15 cellular contexts compared by ENCODE assay signal in the genomic region with DNA sequence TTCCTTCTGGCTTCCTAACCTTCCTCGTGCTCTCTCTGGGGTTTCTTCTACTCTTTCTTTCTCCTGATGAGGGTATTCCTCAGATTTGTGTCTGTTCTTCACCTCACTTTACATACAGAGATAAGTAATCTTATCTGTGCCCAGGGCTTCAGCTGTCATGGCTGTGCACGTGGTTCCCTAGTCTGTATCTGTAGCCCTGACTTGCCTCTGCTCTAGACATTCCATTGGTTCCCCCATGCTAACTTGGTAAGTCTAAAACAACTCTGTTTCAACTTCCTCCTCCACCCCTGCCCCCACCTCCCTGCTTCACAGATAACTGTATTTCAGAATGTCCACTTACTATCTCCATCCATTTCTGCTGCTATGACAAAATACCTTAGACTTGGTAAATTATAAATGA. TPM values are rescaled to one million over a fixed set of nuclear protein-coding genes. Genes with fewer than 3 reads are reported as not detected.
A peak's percentile ranks its signal among the peaks of the same experiment; 100 is the strongest.
DNase-seq lines count a peak whose midpoint lies in the region; ATAC-seq and TF ChIP-seq lines count a peak whose summit lies in the region.
"Had no signal": no experiment of that assay in that cellular context is flagged by ENCODE, and none has a peak within 500 bp of the region (broad histone marks: within the 10 kb centered on the region; RNA-seq: fewer than 3 reads in every experiment).

No MANE protein-coding gene starts in this region.

- CTCF ChIA-PET in PC-9 (lab: Charles Lee) = no interaction called here

- no peak overlapping the region for H2AFZ ChIP-seq in PC-9
- H2AFZ ChIP-seq: GM23248 had no signal

- peak overlapping the region; percentile 24 to 29 for H3K4me3 Mint-ChIP-seq in activated T-cell treated with anti-CD3 and anti-CD28 coated beads, Interleukin-2, amount 50 U/mL, for 72 hours
- H3K4me3 Mint-ChIP-seq in activated T-cell treated with anti-CD3 and anti-CD28 coated beads, Interleukin-2, amount 50 U/mL, for 4 hours = no peak overlapping the region
- peak overlapping the region; percentile 73 for H3K4me3 Mint-ChIP-seq in activated naive CD8-positive, alpha-beta T cell treated with anti-CD3 and anti-CD28 coated beads, Interleukin-2, amount 10 ng/mL, durations not matched to agents 7 days and 5 days

- H3K36me3 ChIP-seq in neutrophil (no peaks in the 10 kb centered on the region), PC-9 (ENCODE audit: low read depth) (no peaks in the 10 kb centered on the region)
- H3K36me3 ChIP-seq: gastroesophageal sphincter had no signal

- H3K9me2 ChIP-seq in PC-9 (ENCODE audit: insufficient read depth) = no peaks in the 10 kb centered on the region

- no peak overlapping the region for H3K4me2 ChIP-seq in PC-9

- H3K9me3 ChIP-seq in neutrophil = no peaks in the 10 kb centered on the region
- no peaks in the 10 kb centered on the region for H3K9me3 ChIP-seq in PC-9 (ENCODE audit: insufficient read depth, low read depth)
- H3K9me3 ChIP-seq: gastroesophageal sphincter had no signal

- H3K27me3 ChIP-seq in neutrophil (no peaks in the 10 kb centered on the region), PC-9 (ENCODE audit: insufficient read depth, low read depth) (no peaks in the 10 kb centered on the region)
- H3K27me3 ChIP-seq: gastroesophageal sphincter had no signal

- POLR2A ChIA-PET in activated naive CD8-positive, alpha-beta T cell treated with anti-CD3 and anti-CD28 coated beads, Interleukin-2, amount 10 ng/mL, durations not matched to agents 7 days and 5 days (lab: Charles Lee) = interaction anchor here (0.7 to 2.3 kb wide), 2 partner anchors 10 to 17 kb away, joined by 3 to 15 read pairs; a partner anchor contains a TSS
- POLR2A ChIA-PET in PC-9 (lab: Charles Lee; ENCODE audit: unreplicated experiment) = no interaction called here

- DNase-seq in activated T-cell treated with anti-CD3 and anti-CD28 coated beads, Interleukin-2, amount 50 U/mL, for 72 hours = no peak
- no peak for DNase-seq in activated T-cell treated with anti-CD3 and anti-CD28 coated beads, Interleukin-2, amount 50 U/mL, for 4 hours
- DNase-seq in NOMO-1 treated with DMSO at 0.1 percent for 48 hours (lab: John Stamatoyannopoulos, UW; ENCODE audit: unreplicated experiment) (peak; percentile 17), KG1 (lab: John Stamatoyannopoulos, UW) (no peak), PC-9 (no peak)
- DNase-seq in activated naive CD8-positive, alpha-beta T cell treated with anti-CD3 and anti-CD28 coated beads, Interleukin-2, amount 10 ng/mL, durations not matched to agents 7 days and 5 days = no peak
- DNase-seq: activated CD8-positive, alpha-beta memory T cell treated with anti-CD3 and anti-CD28 coated beads, Interleukin-2, amount 50 U/mL, for 4 hours; DND-41; GM23248; retina; stimulated activated CD4-positive, alpha-beta T cell treated with anti-CD3 and anti-CD28 coated beads, Interleukin-4, amount 100 ng/mL, for 1 hour; stimulated activated naive CD4-positive, alpha-beta T cell treated with Interleukin-2 at 50 U/mL for 16 hours had no signal

- intact Hi-C loops in PC-9 (cut with micrococcal nuclease; ENCODE audit: unreplicated experiment) = no loop called here

- peaks cover 0 to 2% of the 10 kb centered on the region in 2 donors for H3K9me3 Mint-ChIP-seq in activated T-cell treated with anti-CD3 and anti-CD28 coated beads, Interleukin-2, amount 50 U/mL, for 72 hours
- no peaks in the 10 kb centered on the region for H3K9me3 Mint-ChIP-seq in activated T-cell treated with anti-CD3 and anti-CD28 coated beads, Interleukin-2, amount 50 U/mL, for 4 hours
- no peaks in the 10 kb centered on the region for H3K9me3 Mint-ChIP-seq in activated naive CD8-positive, alpha-beta T cell treated with anti-CD3 and anti-CD28 coated beads, Interleukin-2, amount 10 ng/mL, durations not matched to agents 7 days and 5 days

- TF ChIP-seq CTCF in neutrophil (IDR thresholded peaks at IDR 0.05) = no peak
- TF ChIP-seq CTCF in PC-9 (conservative IDR thresholded peaks at IDR 0.05) = no peak

- H3K27ac ChIP-seq in neutrophil = peak overlapping the region; percentile 95
- H3K27ac ChIP-seq in PC-9 = no peak overlapping the region
- H3K27ac ChIP-seq: gastroesophageal sphincter, GM23248 had no signal

- H4K20me1 ChIP-seq in PC-9 (ENCODE audit: insufficient read depth) = no peaks in the 10 kb centered on the region

- H3K27ac Mint-ChIP-seq in activated T-cell treated with anti-CD3 and anti-CD28 coated beads, Interleukin-2, amount 50 U/mL, for 72 hours = peak overlapping the region; percentile 71
- peak overlapping the region; percentile 78 for H3K27ac Mint-ChIP-seq in activated naive CD8-positive, alpha-beta T cell treated with anti-CD3 and anti-CD28 coated beads, Interleukin-2, amount 10 ng/mL, durations not matched to agents 7 days and 5 days

- no peak for ATAC-seq in activated T-cell treated with anti-CD3 and anti-CD28 coated beads, Interleukin-2, amount 50 U/mL, for 72 hours (replicated peaks in 1 of 2)
- ATAC-seq in activated T-cell treated with anti-CD3 and anti-CD28 coated beads, Interleukin-2, amount 50 U/mL, for 4 hours = no peak
- no peak for ATAC-seq in activated naive CD8-positive, alpha-beta T cell treated with anti-CD3 and anti-CD28 coated beads, Interleukin-2, amount 10 ng/mL, durations not matched to agents 7 days and 5 days (ENCODE audit: low read depth)
- ATAC-seq in GM18502 (IDR thresholded peaks at IDR 0.05; ENCODE audit: poor library complexity, unreplicated experiment) = no peak
- ATAC-seq: gastroesophageal sphincter had no signal

- H3K79me2 ChIP-seq in PC-9 (ENCODE audit: low read depth) = peaks cover 99% of the 10 kb centered on the region

- H3K27me3 Mint-ChIP-seq in activated T-cell treated with anti-CD3 and anti-CD28 coated beads, Interleukin-2, amount 50 U/mL, for 72 hours (ENCODE audit: low read depth) = no peaks in the 10 kb centered on the region
- no peaks in the 10 kb centered on the region for H3K27me3 Mint-ChIP-seq in activated T-cell treated with anti-CD3 and anti-CD28 coated beads, Interleukin-2, amount 50 U/mL, for 4 hours (ENCODE audit: low read depth)
- no peaks in the 10 kb centered on the region for H3K27me3 Mint-ChIP-seq in activated naive CD8-positive, alpha-beta T cell treated with anti-CD3 and anti-CD28 coated beads, Interleukin-2, amount 10 ng/mL, durations not matched to agents 7 days and 5 days

- H3K4me1 Mint-ChIP-seq in activated T-cell treated with anti-CD3 and anti-CD28 coated beads, Interleukin-2, amount 50 U/mL, for 72 hours (ENCODE audit: low read depth) = peaks cover 42% of the 10 kb centered on the region
- H3K4me1 Mint-ChIP-seq in activated T-cell treated with anti-CD3 and anti-CD28 coated beads, Interleukin-2, amount 50 U/mL, for 4 hours (ENCODE audit: low read depth) = peaks cover 53% of the 10 kb centered on the region
- peaks cover 35% of the 10 kb centered on the region for H3K4me1 Mint-ChIP-seq in activated naive CD8-positive, alpha-beta T cell treated with anti-CD3 and anti-CD28 coated beads, Interleukin-2, amount 10 ng/mL, durations not matched to agents 7 days and 5 days

- 0 out of 2 replicates have a peak, but pooled peaks cover 2% of the 10 kb centered on the region for H3F3A ChIP-seq in PC-9 (ENCODE audit: insufficient read depth, low read depth)

- BruUV-seq in PC-9 (replicated peaks; lab: Mats Ljungman, UMichigan) = no TSS peak

- H3K36me3 Mint-ChIP-seq in activated T-cell treated with anti-CD3 and anti-CD28 coated beads, Interleukin-2, amount 50 U/mL, for 72 hours (ENCODE audit: insufficient read depth in 2 of 2) = peaks cover 1 to 3% of the 10 kb centered on the region in 2 donors
- H3K36me3 Mint-ChIP-seq in activated T-cell treated with anti-CD3 and anti-CD28 coated beads, Interleukin-2, amount 50 U/mL, for 4 hours (ENCODE audit: insufficient read depth) = peaks cover 4% of the 10 kb centered on the region
- peaks cover 6% of the 10 kb centered on the region for H3K36me3 Mint-ChIP-seq in activated naive CD8-positive, alpha-beta T cell treated with anti-CD3 and anti-CD28 coated beads, Interleukin-2, amount 10 ng/mL, durations not matched to agents 7 days and 5 days

- H3K4me1 ChIP-seq in neutrophil (ENCODE audit: control insufficient read depth in 1 of 2, insufficient read depth in 1 of 2, low read depth in 1 of 2, low read length in 1 of 2) (peaks cover 79 to 80% of the 10 kb centered on the region in 2 experiments), PC-9 (replicated peaks; ENCODE audit: insufficient read depth) (peaks cover 8% of the 10 kb centered on the region; the same call in 1 of the 2 replicates)

- H3K4me3 ChIP-seq in neutrophil (ENCODE audit: low read depth in 1 of 2, low read length in 1 of 2) (peak overlapping the region; percentile 44 to 51), PC-9 (no peak overlapping the region)
- H3K4me3 ChIP-seq: gastroesophageal sphincter, GM23248 had no signal

RNA-seq across cellular contexts. Expression of a gene that starts 10.8 kb away (rescaled TPM):
- 10 to 100 TPM; 25.4 to 28.1 TPM for total RNA-seq in activated T-cell treated with anti-CD3 and anti-CD28 coated beads, Interleukin-2, amount 50 U/mL, for 72 hours
- 10 to 100 TPM; 29.9 to 49.0 (median 40.2) TPM for total RNA-seq in activated T-cell treated with anti-CD3 and anti-CD28 coated beads, Interleukin-2, amount 50 U/mL, for 4 hours
- total RNA-seq in activated naive CD8-positive, alpha-beta T cell treated with anti-CD3 and anti-CD28 coated beads, Interleukin-2, amount 10 ng/mL, durations not matched to agents 7 days and 5 days = 10 to 100 TPM; 19.5 to 21.3 TPM
- total RNA-seq in PC-9 (2021) = 29.0 and 29.4 TPM in 2 replicates
